In the genomic region with DNA sequence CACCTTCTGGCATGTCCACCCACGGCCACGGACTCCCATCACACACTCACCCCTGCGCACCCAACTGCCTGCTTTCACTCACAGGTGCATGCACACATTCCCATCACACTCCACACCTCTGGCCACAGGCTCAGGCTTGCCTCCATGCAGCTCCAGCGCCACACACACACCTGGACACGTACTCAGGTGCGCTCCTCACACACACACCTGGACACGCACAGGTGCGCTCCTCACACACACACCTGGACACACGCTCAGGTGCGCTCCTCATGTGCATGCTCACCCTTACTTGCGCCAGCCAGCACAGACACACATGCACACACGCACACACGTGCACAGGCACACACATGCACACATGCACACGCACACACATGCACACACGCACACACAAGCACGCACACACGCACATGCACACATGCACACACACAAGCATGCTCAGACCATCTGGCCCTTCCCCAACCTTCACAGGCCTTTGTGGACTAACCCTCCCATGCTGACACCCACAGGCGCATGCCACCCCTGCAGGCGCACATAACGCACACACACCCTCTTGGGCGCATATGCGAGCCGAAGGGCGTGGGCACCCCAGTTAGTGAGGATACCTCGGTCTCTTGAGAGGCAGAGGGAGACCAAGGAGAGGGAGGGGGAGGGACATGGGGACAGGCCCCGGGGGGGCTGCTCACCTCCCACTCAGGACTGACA, we compare ENCODE assay signal across 1 cellular context.
TF ChIP-seq lines count a peak whose summit lies in the region.

No MANE protein-coding gene starts in this region.

TF ChIP-seq in H1, 55 proteins besides CTCF, POLR2A, EP300 and RAD21:
- no peak for TF ChIP-seq TBP (IDR thresholded peaks at IDR 0.05; ENCODE audit: low read depth, low read length)
- no peak for TF ChIP-seq YY1 (IDR thresholded peaks at IDR 0.05; ENCODE audit: low read depth, low read length)
- no peak for TF ChIP-seq TAF1 (IDR thresholded peaks at IDR 0.05; ENCODE audit: low read depth, low read length)
- TF ChIP-seq CBX8 (IDR thresholded peaks at IDR 0.05; ENCODE audit: borderline replicate concordance, low read depth, low read length) = no peak
- no peak for TF ChIP-seq CTBP2 (IDR thresholded peaks at IDR 0.05; ENCODE audit: borderline replicate concordance, insufficient read depth, insufficient read length, low read length)
- TF ChIP-seq CHD1 (IDR thresholded peaks at IDR 0.05; ENCODE audit: low read depth, low read length) = no peak
TF ChIP-seq in H1: peak in this region for 0.
